Comparison of ENCODE assay signal across 8 cellular contexts in the genomic region with DNA sequence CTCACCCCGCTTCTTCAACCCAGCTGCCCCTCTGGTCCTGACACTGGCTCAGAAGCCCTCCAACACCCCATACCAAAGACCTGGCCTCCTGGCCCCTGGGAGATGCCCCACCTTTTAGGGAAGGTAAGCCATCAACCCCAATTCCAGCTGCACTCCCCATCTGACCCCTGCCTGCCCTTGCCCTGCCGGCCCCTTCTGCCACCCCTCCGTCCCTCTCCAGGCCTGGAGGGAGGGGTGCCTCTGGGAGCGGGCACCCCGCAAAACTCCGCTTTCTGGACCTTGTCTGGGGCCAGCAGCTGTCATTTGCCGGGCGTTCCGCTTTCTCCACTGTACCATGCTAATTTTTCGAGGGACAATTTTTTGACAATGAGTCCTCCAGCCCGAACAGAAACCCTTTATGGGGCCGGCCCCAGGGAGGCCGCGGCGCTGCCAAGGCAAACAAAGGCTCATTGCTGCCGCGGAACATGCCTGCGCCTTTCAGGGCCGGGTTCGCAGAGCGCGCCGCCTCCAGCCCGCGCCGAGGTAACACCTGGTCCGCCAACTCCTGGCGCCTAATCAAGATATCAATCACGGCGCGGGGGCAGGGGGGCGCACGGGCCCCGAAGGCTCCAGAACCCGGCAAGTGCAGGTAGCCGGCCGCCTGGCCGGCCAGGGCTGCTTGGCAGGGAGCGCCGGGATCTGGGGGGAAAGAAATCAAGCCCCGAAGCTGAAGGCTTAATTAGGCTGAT.
DNase-seq lines count a peak whose midpoint lies in the region; ATAC-seq and TF ChIP-seq lines count a peak whose summit lies in the region.

No MANE protein-coding gene starts in this region.

- H3K4me3 Mint-ChIP-seq in stimulated activated naive CD8-positive, alpha-beta T cell treated with anti-CD3 and anti-CD28 coated beads, Interleukin-15, Interleukin-2, amounts not matched to agents 100 ng/mL and 50 ng/mL, for 24 hours: peak overlapping the region; percentile 39
- peak overlapping the region in 1 of 2 donors; percentile 80 for H3K4me3 Mint-ChIP-seq in CD14-positive monocyte

- no peak for ATAC-seq in stimulated activated naive CD8-positive, alpha-beta T cell treated with anti-CD3 and anti-CD28 coated beads, Interleukin-15, Interleukin-2, amounts not matched to agents 100 U/mL and 50 U/mL, for 24 hours
- peak; percentile 85 for ATAC-seq in left lobe of liver

- no peaks in the 10 kb centered on the region for H3K27me3 ChIP-seq in testis
- H3K27me3 ChIP-seq in uterus: peaks cover 0 to 5% of the 10 kb centered on the region in 2 donors

- no peaks in the 10 kb centered on the region for H3K36me3 ChIP-seq in testis (ENCODE audit: low read depth, missing control alignments)
- no peaks in the 10 kb centered on the region for H3K36me3 ChIP-seq in uterus

- intact Hi-C loops in testis (cut with DNase I; ENCODE audit: low total_unique reads): no loop called here
- intact Hi-C loops in CD14-positive monocyte (cut with micrococcal nuclease): no loop called here
- intact Hi-C loops in uterus (cut with DNase I; ENCODE audit: low total_unique reads): no loop called here

- TF ChIP-seq CTCF in choroid plexus epithelial cell (conservative IDR thresholded peaks at IDR 0.05; ENCODE audit: low read depth, low read length): no peak
- no peak for TF ChIP-seq CTCF in testis (IDR thresholded peaks at IDR 0.05)
- TF ChIP-seq CTCF in CD14-positive monocyte (IDR thresholded peaks at IDR 0.05): no peak
- TF ChIP-seq CTCF in uterus (IDR thresholded peaks at IDR 0.05): no peak

- peaks cover 9% of the 10 kb centered on the region for H3K4me1 Mint-ChIP-seq in stimulated activated naive CD8-positive, alpha-beta T cell treated with anti-CD3 and anti-CD28 coated beads, Interleukin-15, Interleukin-2, amounts not matched to agents 100 ng/mL and 50 ng/mL, for 24 hours (ENCODE audit: low read depth)
- no peaks in the 10 kb centered on the region for H3K4me1 Mint-ChIP-seq in CD14-positive monocyte

- no peak for TF ChIP-seq POLR2A in testis (IDR thresholded peaks at IDR 0.05)
- no peak for TF ChIP-seq POLR2A in uterus (IDR thresholded peaks at IDR 0.05)

- H3K27ac ChIP-seq in testis (no peak overlapping the region), uterus (no peak overlapping the region)

- WGBS in testis, 2 donors: 4 to 9% methylated on average over 35 to 41 of the region's 41 CpGs

- H3K9me3 Mint-ChIP-seq in stimulated activated naive CD8-positive, alpha-beta T cell treated with anti-CD3 and anti-CD28 coated beads, Interleukin-15, Interleukin-2, amounts not matched to agents 100 ng/mL and 50 ng/mL, for 24 hours: no peaks in the 10 kb centered on the region
- peaks cover 0 to 4% (median 0%) of the 10 kb centered on the region in 7 donors for H3K9me3 Mint-ChIP-seq in CD14-positive monocyte

- H3K9me3 ChIP-seq in testis (no peaks in the 10 kb centered on the region), uterus (no peaks in the 10 kb centered on the region)

- H3K36me3 Mint-ChIP-seq in stimulated activated naive CD8-positive, alpha-beta T cell treated with anti-CD3 and anti-CD28 coated beads, Interleukin-15, Interleukin-2, amounts not matched to agents 100 ng/mL and 50 ng/mL, for 24 hours (ENCODE audit: low read depth): no peaks in the 10 kb centered on the region
- H3K36me3 Mint-ChIP-seq in CD14-positive monocyte: no peaks in the 10 kb centered on the region

- H3K27ac Mint-ChIP-seq in stimulated activated naive CD8-positive, alpha-beta T cell treated with anti-CD3 and anti-CD28 coated beads, Interleukin-15, Interleukin-2, amounts not matched to agents 100 ng/mL and 50 ng/mL, for 24 hours: no peak overlapping the region
- peak overlapping the region in 1 of 7 donors; percentile 54 for H3K27ac Mint-ChIP-seq in CD14-positive monocyte

- H3K4me3 ChIP-seq in choroid plexus epithelial cell (ENCODE audit: low read depth, low read length) (peak overlapping the region; percentile 17), testis (peak overlapping the region; percentile 46 to 49), uterus (no peak overlapping the region)

- H3K4me1 ChIP-seq in testis (peaks cover 10% of the 10 kb centered on the region), uterus (peaks cover 0 to 12% of the 10 kb centered on the region in 2 donors)

- peaks cover 51% of the 10 kb centered on the region for H3K27me3 Mint-ChIP-seq in stimulated activated naive CD8-positive, alpha-beta T cell treated with anti-CD3 and anti-CD28 coated beads, Interleukin-15, Interleukin-2, amounts not matched to agents 100 ng/mL and 50 ng/mL, for 24 hours
- peaks cover 48 to 68% (median 60%) of the 10 kb centered on the region in 3 donors for H3K27me3 Mint-ChIP-seq in CD14-positive monocyte (ENCODE audit: low read depth in 3 of 3)

- DNase-seq in stimulated activated naive CD8-positive, alpha-beta T cell treated with anti-CD3 and anti-CD28 coated beads, Interleukin-15, Interleukin-2, amounts not matched to agents 100 U/mL and 50 U/mL, for 24 hours: no peak
- peak; percentile 32 for DNase-seq in choroid plexus epithelial cell (ENCODE audit: low read depth)
- DNase-seq in left lobe of liver (ENCODE audit: low spot score): peak; percentile 71
- peak; percentile 48 for DNase-seq in testis
- no peak for DNase-seq in CD14-positive monocyte (ENCODE audit: low spot score)
- no peak for DNase-seq in uterus
- no peak for DNase-seq in activated CD4-positive, alpha-beta T cell treated with anti-CD3 and anti-CD28 coated beads, Interleukin-2, amount 50 U/mL, for 4 hours

Comparison
In these comparisons a context has a peak if more than half of its experiments do, and no peak if none do; other contexts are left out.
1. DNase-seq: peak in choroid plexus epithelial cell (single experiment), left lobe of liver (single experiment) and testis (single experiment); none in stimulated activated naive CD8-positive, alpha-beta T cell treated with anti-CD3 and anti-CD28 coated beads, Interleukin-15, Interleukin-2, amounts not matched to agents 100 U/mL and 50 U/mL, for 24 hours (single experiment), CD14-positive monocyte (single experiment), uterus (0 of 2) and activated CD4-positive, alpha-beta T cell treated with anti-CD3 and anti-CD28 coated beads, Interleukin-2, amount 50 U/mL, for 4 hours (0 of 2).
2. H3K4me3 ChIP-seq: peak in choroid plexus epithelial cell (single experiment) and testis (2 of 2); none in uterus (0 of 2).